ENCODE assay signal across 1 cellular context in genomic region chr1:109239047-109239579, GRCh38.
TF ChIP-seq lines count a peak whose summit lies in the region.

No MANE protein-coding gene starts in this region.

TF ChIP-seq in K562, 482 proteins besides CTCF, POLR2A, EP300 and RAD21:
- TF ChIP-seq ZBTB49 (CRISPR knock-in tag; IDR thresholded peaks at IDR 0.05; ENCODE audit: borderline replicate concordance) (no peak), CCNT2 (IDR thresholded peaks at IDR 0.05; ENCODE audit: borderline replicate concordance, extremely low read depth, insufficient read length, low read depth, low read length) (peak; percentile 23), ZBTB17 (CRISPR knock-in tag; IDR thresholded peaks at IDR 0.05) (no peak), RBM22 (IDR thresholded peaks at IDR 0.05; ENCODE audit: low read depth, low read length, poor library complexity, severe bottlenecking) (peak; percentile 12), TOE1 (IDR thresholded peaks at IDR 0.05; ENCODE audit: borderline replicate concordance) (no peak), TOE1 (CRISPR knock-in tag; IDR thresholded peaks at IDR 0.05; ENCODE audit: borderline replicate concordance, low read depth) (no peak), OTX1 (CRISPR knock-in tag; IDR thresholded peaks at IDR 0.05) (0 out of 2 replicates have a peak, but pooled peaks have one; percentile 21), RERE (CRISPR knock-in tag; IDR thresholded peaks at IDR 0.05; ENCODE audit: borderline replicate concordance) (0 out of 2 replicates have a peak, but pooled peaks have one; percentile 74), MYNN (IDR thresholded peaks at IDR 0.05) (0 out of 2 replicates have a peak, but pooled peaks have one; percentile 12), MYNN (CRISPR knock-in tag; IDR thresholded peaks at IDR 0.05) (no peak), NKRF (IDR thresholded peaks at IDR 0.05; ENCODE audit: borderline replicate concordance) (no peak), POLR2G (IDR thresholded peaks at IDR 0.05; ENCODE audit: low read depth, low read length) (peak; percentile 61), RFX7 (CRISPR knock-in tag; IDR thresholded peaks at IDR 0.05) (no peak)
